24 cellular contexts compared by ENCODE assay signal in genomic region chr10:23496727-23497126, GRCh38.
"Had no signal": no experiment of that assay in that cellular context is flagged by ENCODE, and none has a peak within 500 bp of the region (broad histone marks: within the 10 kb centered on the region; RNA-seq: fewer than 3 reads in every experiment).

No MANE protein-coding gene starts in this region.

- ATAC-seq: activated CD8-positive, alpha-beta memory T cell treated with anti-CD3 and anti-CD28 coated beads, Interleukin-2, amount 10 ng/mL, durations not matched to agents 7 days and 5 days; activated CD8-positive, alpha-beta T cell treated with anti-CD3 and anti-CD28 coated beads, Interleukin-2, amount 10 ng/mL, durations not matched to agents 7 days and 5 days; activated naive CD8-positive, alpha-beta T cell treated with anti-CD3 and anti-CD28 coated beads, Interleukin-2, amount 50 U/mL, for 24 hours; effector memory CD8-positive, alpha-beta T cell; left cardiac atrium; naive thymus-derived CD4-positive, alpha-beta T cell; pancreas; right cardiac atrium; T-helper 17 cell; WTC11 had no signal

- DNase-seq: activated CD4-positive, alpha-beta T cell treated with anti-CD3 and anti-CD28 coated beads for 1 hour; activated CD4-positive, alpha-beta T cell treated with anti-CD3 and anti-CD28 coated beads, Interleukin-2, amount 50 U/mL, for 1 hour; activated CD8-positive, alpha-beta memory T cell treated with anti-CD3 and anti-CD28 coated beads, Interleukin-2, amount 10 ng/mL, durations not matched to agents 7 days and 5 days; activated CD8-positive, alpha-beta T cell treated with anti-CD3 and anti-CD28 coated beads, Interleukin-2, amount 10 ng/mL, durations not matched to agents 7 days and 5 days; activated naive CD8-positive, alpha-beta T cell treated with anti-CD3 and anti-CD28 coated beads, Interleukin-2, amount 50 U/mL, for 24 hours; activated T-cell treated with anti-CD3 and anti-CD28 coated beads, Interleukin-2, amount 50 U/mL, for 48 hours; cortex of kidney; effector memory CD8-positive, alpha-beta T cell; glutamatergic neuron; islet precursor cell; left cardiac atrium; midbrain; naive thymus-derived CD4-positive, alpha-beta T cell; nucleus accumbens; pancreas; right cardiac atrium; spleen; stimulated activated naive CD4-positive, alpha-beta T cell; T-helper 17 cell; T1000; uterus had no signal

- H3K4me1 ChIP-seq: pancreas, spleen, uterus had no signal

- H3K27me3 ChIP-seq: pancreas, uterus had no signal

- H3K27ac ChIP-seq: pancreas, spleen, thoracic aorta, uterus had no signal

- FAIRE-seq: frontal cortex had no signal

- H3K36me3 ChIP-seq: pancreas, spleen, thoracic aorta, uterus had no signal

- H3K4me3 ChIP-seq: pancreas, spleen, thoracic aorta, uterus had no signal

- H3K9me3 ChIP-seq: pancreas, spleen, thoracic aorta, uterus had no signal
